17 cellular contexts compared by ENCODE assay signal in genomic region chr12:66176105-66176504, GRCh38.
"Had no signal": no experiment of that assay in that cellular context is flagged by ENCODE, and none has a peak within 500 bp of the region (broad histone marks: within the 10 kb centered on the region; RNA-seq: fewer than 3 reads in every experiment).

No MANE protein-coding gene starts in this region.

- DNase-seq: activated CD4-positive, alpha-beta T cell treated with anti-CD3 and anti-CD28 coated beads for 36 hours; activated CD4-positive, CD25-positive, alpha-beta regulatory T cell; activated CD8-positive, alpha-beta memory T cell treated with anti-CD3 and anti-CD28 coated beads, Interleukin-2, amount 10 ng/mL, durations not matched to agents 7 days and 5 days; activated CD8-positive, alpha-beta T cell treated with anti-CD3 and anti-CD28 coated beads, Interleukin-2, amount 10 ng/mL, durations not matched to agents 7 days and 5 days; activated T-cell treated with anti-CD3 and anti-CD28 coated beads, Interleukin-2, amount 50 U/mL, for 48 hours; anterior cingulate cortex; dorsolateral prefrontal cortex; effector memory CD4-positive, alpha-beta T cell; erythroblast; hypothalamus; left ventricle myocardium inferior; right lobe of liver; stimulated activated CD4-positive, alpha-beta T cell treated with anti-CD3 and anti-CD28 coated beads, Interleukin-4, amount 100 ng/mL, for 24 hours had no signal

- H3K27ac ChIP-seq: coronary artery, dorsolateral prefrontal cortex, left ventricle myocardium inferior, right lobe of liver, thoracic aorta, vagina had no signal

- H3K4me3 ChIP-seq: coronary artery, dorsolateral prefrontal cortex, left ventricle myocardium inferior, lung, right lobe of liver, thoracic aorta, vagina had no signal

- H3K4me1 ChIP-seq: left ventricle myocardium inferior, vagina had no signal

- H3K27me3 ChIP-seq: right lobe of liver, vagina had no signal

- H3K36me3 ChIP-seq: left ventricle myocardium inferior, right lobe of liver, thoracic aorta, vagina had no signal

- H3K9me3 ChIP-seq: left ventricle myocardium inferior, right lobe of liver, thoracic aorta, vagina had no signal
